Comparison of ENCODE assay signal across 7 cellular contexts in genomic region chr7:25546306-25546705, GRCh38.
"Had no signal": no experiment of that assay in that cellular context is flagged by ENCODE, and none has a peak within 500 bp of the region (broad histone marks: within the 10 kb centered on the region; RNA-seq: fewer than 3 reads in every experiment).

No MANE protein-coding gene starts in this region.

- H3K4me1 ChIP-seq: HAP-1 had no signal

- H3K9ac ChIP-seq: GM23248 had no signal

- H3K36me3 ChIP-seq: HAP-1 had no signal

- H2AFZ ChIP-seq: GM23248 had no signal

- H3K4me3 ChIP-seq: GM23248, HAP-1 had no signal

- DNase-seq: GM23248, GOT3, H7, HFFc6, IMR-90 had no signal

- ATAC-seq: HCT116 had no signal

- H3K9me3 ChIP-seq: HAP-1 had no signal

- H3K4me3 Mint-ChIP-seq: HFFc6 had no signal

- H3K27ac ChIP-seq: GM23248 had no signal

- H3K27ac Mint-ChIP-seq: HFFc6 had no signal
